In the genomic region with DNA sequence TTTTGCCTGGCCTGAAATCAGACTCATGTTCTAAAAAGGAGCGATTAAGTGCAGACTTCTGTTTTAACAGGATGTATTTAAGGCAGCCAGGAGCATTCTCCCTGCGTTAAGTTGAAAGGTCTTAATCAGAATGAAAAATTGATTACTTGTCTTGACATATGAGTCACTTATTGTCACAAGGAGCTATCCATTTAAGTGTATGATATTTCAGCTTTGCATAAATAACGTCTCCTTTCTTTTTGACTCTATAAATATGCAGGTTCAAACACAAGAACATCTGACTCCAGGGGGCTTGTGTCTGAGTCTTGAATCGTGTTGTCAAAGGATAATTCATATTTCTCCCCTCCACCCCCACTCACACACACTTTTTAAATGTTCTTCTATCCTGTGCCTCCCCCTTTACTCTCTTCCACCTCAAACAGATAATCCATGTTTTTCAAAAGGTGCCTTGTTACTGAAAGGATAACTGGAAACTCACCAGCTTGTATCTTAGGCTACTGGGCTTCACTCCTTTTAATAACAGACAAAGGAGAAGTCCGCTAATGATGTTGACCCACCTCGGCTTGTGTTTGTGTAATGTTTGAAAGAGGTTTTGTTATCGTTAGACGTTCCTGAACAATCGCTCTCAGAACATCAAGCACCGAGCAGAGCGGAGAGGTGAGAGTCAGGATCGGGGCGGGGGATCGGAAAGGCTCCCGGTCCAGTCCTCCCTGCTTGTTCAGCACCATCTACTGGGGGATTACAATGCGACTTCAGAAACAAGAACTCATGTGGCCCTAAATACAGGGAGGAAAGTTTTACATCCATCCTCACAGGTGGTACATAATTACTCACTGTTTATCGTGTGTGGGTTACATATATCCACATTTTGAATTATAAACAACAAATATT, we compare ENCODE assay signal across 8 cellular contexts.
DNase-seq lines count a peak whose midpoint lies in the region; ATAC-seq lines count a peak whose summit lies in the region.

No MANE protein-coding gene starts in this region.

- H3K27ac Mint-ChIP-seq in activated CD8-positive, alpha-beta memory T cell treated with anti-CD3 and anti-CD28 coated beads, Interleukin-2, amount 10 ng/mL, durations not matched to agents 7 days and 5 days, result no peak overlapping the region

- peaks cover 31% of the 10 kb centered on the region for H3K27me3 Mint-ChIP-seq in activated CD8-positive, alpha-beta memory T cell treated with anti-CD3 and anti-CD28 coated beads, Interleukin-2, amount 10 ng/mL, durations not matched to agents 7 days and 5 days

- H3K9me3 Mint-ChIP-seq in activated CD8-positive, alpha-beta memory T cell treated with anti-CD3 and anti-CD28 coated beads, Interleukin-2, amount 10 ng/mL, durations not matched to agents 7 days and 5 days (ENCODE audit: low read depth), result no peaks in the 10 kb centered on the region

- H3K4me3 Mint-ChIP-seq in activated CD8-positive, alpha-beta memory T cell treated with anti-CD3 and anti-CD28 coated beads, Interleukin-2, amount 10 ng/mL, durations not matched to agents 7 days and 5 days, result no peak overlapping the region

- peak; percentile 47 for ATAC-seq in activated CD8-positive, alpha-beta memory T cell treated with anti-CD3 and anti-CD28 coated beads, Interleukin-2, amount 10 ng/mL, durations not matched to agents 7 days and 5 days

- DNase-seq in DMS153 treated with DMSO at 0.1 percent for 48 hours (lab: John Stamatoyannopoulos, UW; ENCODE audit: unreplicated experiment) (peak; percentile 71), NCI-H1105 (lab: John Stamatoyannopoulos, UW) (peak; percentile 28), fibroblast of the conjunctiva (ENCODE audit: low read depth) (peak; percentile 30), renal cortical epithelial cell (ENCODE audit: low read depth) (peak; percentile 71), LoVo (ENCODE audit: low spot score) (no peak), T1000 (lab: John Stamatoyannopoulos, UW) (no peak), germinal center (ENCODE audit: low spot score) (no peak)
- no peak for DNase-seq in activated CD8-positive, alpha-beta memory T cell treated with anti-CD3 and anti-CD28 coated beads, Interleukin-2, amount 10 ng/mL, durations not matched to agents 7 days and 5 days

- H3K36me3 Mint-ChIP-seq in activated CD8-positive, alpha-beta memory T cell treated with anti-CD3 and anti-CD28 coated beads, Interleukin-2, amount 10 ng/mL, durations not matched to agents 7 days and 5 days, result no peaks in the 10 kb centered on the region

- CTCF ChIA-PET in activated CD8-positive, alpha-beta memory T cell treated with anti-CD3 and anti-CD28 coated beads, Interleukin-2, amount 10 ng/mL, durations not matched to agents 7 days and 5 days (lab: Charles Lee), result interaction anchor here (1.2 to 2.4 kb wide), 4 partner anchors 20 to 494 kb away, joined by 4 to 6 read pairs (median 4); no protein-coding TSS in a partner anchor

- H3K4me1 Mint-ChIP-seq in activated CD8-positive, alpha-beta memory T cell treated with anti-CD3 and anti-CD28 coated beads, Interleukin-2, amount 10 ng/mL, durations not matched to agents 7 days and 5 days, result peaks cover 6% of the 10 kb centered on the region

Comparison
In these comparisons a context has a peak if more than half of its experiments do, and no peak if none do; other contexts are left out.
1. DNase-seq: peak in DMS153 treated with DMSO at 0.1 percent for 48 hours (single experiment), NCI-H1105 (single experiment), fibroblast of the conjunctiva (single experiment) and renal cortical epithelial cell (single experiment); none in activated CD8-positive, alpha-beta memory T cell treated with anti-CD3 and anti-CD28 coated beads, Interleukin-2, amount 10 ng/mL, durations not matched to agents 7 days and 5 days (single experiment), LoVo (single experiment), T1000 (single experiment) and germinal center (single experiment).